9 cellular contexts compared by ENCODE assay signal in genomic region chr1:150551784-150552691, GRCh38. TPM values are rescaled to one million over a fixed set of nuclear protein-coding genes. Genes with fewer than 3 reads are reported as not detected.
A peak's percentile ranks its signal among the peaks of the same experiment; 100 is the strongest.
DNase-seq lines count a peak whose midpoint lies in the region; ATAC-seq, FAIRE-seq and TF ChIP-seq lines count a peak whose summit lies in the region.
"Had no signal": no experiment of that assay in that cellular context is flagged by ENCODE, and none has a peak within 500 bp of the region (broad histone marks: within the 10 kb centered on the region; RNA-seq: fewer than 3 reads in every experiment).

No MANE protein-coding gene starts in this region.

- 0 out of 2 replicates have a peak overlapping the region, but pooled peaks have one; percentile 2 for H3K4me3 ChIP-seq in HL-60 (replicated peaks; ENCODE audit: insufficient read depth, low read length)

- DNase-seq in HL-60 (ENCODE audit: low read depth in 1 of 2, low spot score in 1 of 2) (peak; percentile 89 to 94), UCSD-AML1 (lab: John Stamatoyannopoulos, UW; ENCODE audit: unreplicated experiment) (peak; percentile 88), frontal cortex (ENCODE audit: low spot score in 2 of 2) (peak; percentile 58 to 66), non-pigmented ciliary epithelial cell (ENCODE audit: low read depth) (peak; percentile 71), GM12891 (ENCODE audit: insufficient read length, low spot score) (no peak)

- TF ChIP-seq POLR2A in GM12891 (IDR thresholded peaks at IDR 0.05; ENCODE audit: low read depth, low read length): no peak

- no peak for ATAC-seq in GM19324 (IDR thresholded peaks at IDR 0.05; ENCODE audit: low FRiP score, unreplicated experiment)
- no peak for ATAC-seq in GM19023 (IDR thresholded peaks at IDR 0.05; ENCODE audit: unreplicated experiment)
- ATAC-seq in GM19035 (IDR thresholded peaks at IDR 0.05; ENCODE audit: unreplicated experiment): no peak

- no peaks in the 10 kb centered on the region for H3K27me3 ChIP-seq in HL-60 (ENCODE audit: insufficient read depth, poor library complexity, severe bottlenecking)

- FAIRE-seq in frontal cortex (lab: Jason Lieb, UNC) (no peak), GM12891 (lab: Jason Lieb, UNC) (no peak)

- peak overlapping the region; percentile 63 for H3K27ac ChIP-seq in HL-60 (replicated peaks)

- no peak for TF ChIP-seq CTCF in HL-60 (IDR thresholded peaks at IDR 0.05; ENCODE audit: insufficient read depth, low read length)

TF ChIP-seq in GM12891, 5 proteins besides CTCF, POLR2A, EP300 and RAD21:
- no peak for TF ChIP-seq POU2F2 (IDR thresholded peaks at IDR 0.05; ENCODE audit: low read depth, low read length)
- no peak for TF ChIP-seq SPI1 (IDR thresholded peaks at IDR 0.05; ENCODE audit: low read depth, low read length)
- TF ChIP-seq PAX5 (IDR thresholded peaks at IDR 0.05; ENCODE audit: insufficient read depth, low read length, severe bottlenecking): no peak
- no peak for TF ChIP-seq POLR2AphosphoS5 (IDR thresholded peaks at IDR 0.05; ENCODE audit: low read depth, low read length)
- no peak for TF ChIP-seq TAF1 (IDR thresholded peaks at IDR 0.05; ENCODE audit: low read depth, low read length)

RNA-seq across cellular contexts. Expression of gene ADAMTSL4, which starts 2.8 kb away (rescaled TPM):
- total RNA-seq in frontal cortex: under 0.01 TPM
- 0.06 TPM for polyA plus RNA-seq in GM12891 (2012; ENCODE audit: low read depth, missing spikeins)

RNA-seq across cellular contexts. Expression of gene MCL1, which starts 27.4 kb away (rescaled TPM):
- total RNA-seq in frontal cortex: 110 TPM
- 123 TPM for polyA plus RNA-seq in GM12891 (2012; ENCODE audit: low read depth, missing spikeins)

RNA-seq across cellular contexts. Expression of gene FALEC, which starts 36.5 kb away (rescaled TPM):
- total RNA-seq in frontal cortex: 0.41 TPM
- polyA plus RNA-seq in GM12891 (2012; ENCODE audit: low read depth, missing spikeins): not detected
- total RNA-seq: NCI-H460 had no signal

RNA-seq across cellular contexts. Expression of gene ECM1, which starts 44.1 kb away (rescaled TPM):
- total RNA-seq in frontal cortex: 0.41 TPM
- polyA plus RNA-seq in GM12891 (2012; ENCODE audit: low read depth, missing spikeins): 0.56 TPM
